8 cellular contexts compared by ENCODE assay signal in the genomic region with DNA sequence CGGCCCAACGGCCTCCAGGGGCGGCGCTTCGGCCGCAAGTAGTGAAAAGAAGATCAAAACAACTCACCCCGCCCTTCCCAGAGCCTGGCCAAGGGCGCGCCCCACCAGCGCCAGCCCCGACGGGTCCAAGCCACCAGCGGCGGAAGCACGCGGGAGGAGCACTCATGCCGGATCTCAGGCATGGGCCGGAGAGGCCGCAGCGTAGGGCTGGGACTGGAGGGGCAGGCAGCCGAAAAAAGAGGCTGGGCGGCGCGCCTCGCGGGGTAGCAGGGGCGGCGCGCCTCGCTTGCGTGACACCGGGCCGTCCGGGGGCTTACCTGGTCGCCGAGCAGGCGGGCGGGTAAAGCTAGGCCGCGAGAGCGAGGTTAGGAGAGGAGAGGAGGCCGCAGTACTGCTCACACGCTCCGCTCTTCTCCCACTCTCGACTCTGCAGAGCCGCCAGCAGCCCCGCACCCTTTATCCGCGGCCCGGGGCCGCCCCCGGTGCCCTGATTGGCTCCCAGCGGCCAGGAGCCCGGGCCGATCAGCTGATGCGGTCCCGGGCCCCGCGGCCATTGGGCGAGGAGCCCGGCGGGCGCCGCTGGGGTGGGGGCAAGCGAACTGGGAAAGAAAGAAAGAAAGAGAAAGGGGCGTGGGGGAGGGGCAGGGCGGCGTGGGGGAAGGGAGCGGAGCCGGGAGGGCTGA. TPM values are rescaled to one million over a fixed set of nuclear protein-coding genes. Genes with fewer than 3 reads are reported as not detected.
DNase-seq lines count a peak whose midpoint lies in the region; ATAC-seq and TF ChIP-seq lines count a peak whose summit lies in the region.

Gene GLUL (minus strand): TSS at position 429 of the 683 bp plus-strand sequence. CDS start 3,053 bp downstream, outside the sequence.

- 0% methylated on average over 1 to 29 of the region's 70 CpGs for WGBS in esophagus squamous epithelium, 2 donors

- H3K4me3 ChIP-seq in esophagus squamous epithelium (peak within 1 kb of the TSS; percentile 72 to 88 (median 86)), muscle layer of duodenum (ENCODE audit: low read depth in 1 of 2, low read length in 2 of 2) (peak within 1 kb of the TSS; percentile 94 to 98)

- TF ChIP-seq CTCF in esophagus squamous epithelium (IDR thresholded peaks at IDR 0.05), result peak in 3 of 6 experiments; percentile 3 to 39 (median 35)

- peak within 1 kb of the TSS; percentile 97 for H3K27ac Mint-ChIP-seq in stimulated activated effector memory CD8-positive, alpha-beta T cell treated with anti-CD3 and anti-CD28 coated beads, Interleukin-12 subunit alpha, Interleukin-12 subunit beta, amount 100 ng/mL, for 72 hours

- peaks cover 20 to 26% (median 25%) of the 10 kb centered on the region in 3 donors for H3K36me3 ChIP-seq in esophagus squamous epithelium
- peaks cover 22 to 23% of the 10 kb centered on the region in 2 donors for H3K36me3 ChIP-seq in muscle layer of duodenum (ENCODE audit: control insufficient read depth in 1 of 2, insufficient read depth in 2 of 2, low read length in 2 of 2)

- peak; percentile 75 for ATAC-seq in GM21528 (IDR thresholded peaks at IDR 0.05; ENCODE audit: low FRiP score, unreplicated experiment)
- peak; percentile 85 for ATAC-seq in stimulated activated effector memory CD8-positive, alpha-beta T cell treated with anti-CD3 and anti-CD28 coated beads, Interleukin-12 subunit alpha, Interleukin-12 subunit beta, amount 100 ng/mL, for 72 hours

- peaks cover 36% of the 10 kb centered on the region for H3K4me1 Mint-ChIP-seq in stimulated activated effector memory CD8-positive, alpha-beta T cell treated with anti-CD3 and anti-CD28 coated beads, Interleukin-12 subunit alpha, Interleukin-12 subunit beta, amount 100 ng/mL, for 72 hours

- H3K27ac ChIP-seq in esophagus squamous epithelium (peak within 1 kb of the TSS; percentile 97 to 99 (median 98)), muscle layer of duodenum (ENCODE audit: low read length) (peak within 1 kb of the TSS; percentile 88)

- H3K9me3 ChIP-seq in esophagus squamous epithelium, result peaks cover 0 to 4% (median 0%) of the 10 kb centered on the region in 3 donors
- no peaks in the 10 kb centered on the region for H3K9me3 ChIP-seq in muscle layer of duodenum (ENCODE audit: control insufficient read depth in 1 of 2, low read length in 2 of 2)

- peak within 1 kb of the TSS; percentile 99 for H3K4me3 Mint-ChIP-seq in stimulated activated effector memory CD8-positive, alpha-beta T cell treated with anti-CD3 and anti-CD28 coated beads, Interleukin-12 subunit alpha, Interleukin-12 subunit beta, amount 100 ng/mL, for 72 hours

- intact Hi-C loops in esophagus squamous epithelium (cut with DNase I), result loop anchor here (5.0 kb wide), 1 partner anchor 249 kb away; no protein-coding TSS in a partner anchor

- peaks cover 49% of the 10 kb centered on the region for H3K36me3 Mint-ChIP-seq in stimulated activated effector memory CD8-positive, alpha-beta T cell treated with anti-CD3 and anti-CD28 coated beads, Interleukin-12 subunit alpha, Interleukin-12 subunit beta, amount 100 ng/mL, for 72 hours

- DNase-seq in DMS 273 (lab: John Stamatoyannopoulos, UW; ENCODE audit: unreplicated experiment) (peak; percentile 98), HuH-7.5 (ENCODE audit: low spot score) (peak; percentile 91), OCI-M1 (lab: John Stamatoyannopoulos, UW) (peak; percentile 98), esophagus squamous epithelium (lab: John Stamatoyannopoulos, UW) (peak; percentile 46)
- DNase-seq in activated T-cell treated with anti-CD3 and anti-CD28 coated beads, Interleukin-2, amount 50 U/mL, for 48 hours, result peak; percentile 69 to 73
- peak; percentile 57 to 81 for DNase-seq in stimulated activated effector memory CD8-positive, alpha-beta T cell treated with anti-CD3 and anti-CD28 coated beads, Interleukin-12 subunit alpha, Interleukin-12 subunit beta, amount 100 ng/mL, for 72 hours (ENCODE audit: low spot score in 2 of 2)

- H3K9me3 Mint-ChIP-seq in stimulated activated effector memory CD8-positive, alpha-beta T cell treated with anti-CD3 and anti-CD28 coated beads, Interleukin-12 subunit alpha, Interleukin-12 subunit beta, amount 100 ng/mL, for 72 hours, result no peaks in the 10 kb centered on the region

- H3K27me3 ChIP-seq in esophagus squamous epithelium (no peaks in the 10 kb centered on the region), muscle layer of duodenum (ENCODE audit: low read depth, low read length) (no peaks in the 10 kb centered on the region)

- H3K4me1 ChIP-seq in esophagus squamous epithelium, result peaks cover 8 to 71% (median 27%) of the 10 kb centered on the region in 3 donors
- peaks cover 3 to 17% of the 10 kb centered on the region in 2 donors for H3K4me1 ChIP-seq in muscle layer of duodenum (ENCODE audit: control insufficient read depth in 1 of 2, insufficient read depth in 2 of 2, low read length in 2 of 2)

- TF ChIP-seq POLR2A in esophagus squamous epithelium (IDR thresholded peaks at IDR 0.05), result peak in 3 of 4 donors; percentile 94 to 100 (median 99)

RNA-seq across cellular contexts. Expression of gene GLUL, which starts in this region (rescaled TPM):
- 1,000 to 10,000 TPM in 3 of 4 donors, 100 to 1,000 TPM in 1; 597 to 1,638 (median 1,035) TPM for total RNA-seq in esophagus squamous epithelium

Comparison
In these comparisons a context has a peak if more than half of its experiments do, and no peak if none do; other contexts are left out.
1. Peak in every context shown above with its lines: DNase-seq, ATAC-seq, H3K4me3 ChIP-seq and H3K27ac ChIP-seq.
2. DNase-seq: peak in every context shown above with its lines; median percentile 98 in DMS 273; 98 in OCI-M1; 91 in HuH-7.5; 71 in activated T-cell treated with anti-CD3 and anti-CD28 coated beads, Interleukin-2, amount 50 U/mL, for 48 hours; 69 in stimulated activated effector memory CD8-positive, alpha-beta T cell treated with anti-CD3 and anti-CD28 coated beads, Interleukin-12 subunit alpha, Interleukin-12 subunit beta, amount 100 ng/mL, for 72 hours; 46 in esophagus squamous epithelium.